In the genomic region with DNA sequence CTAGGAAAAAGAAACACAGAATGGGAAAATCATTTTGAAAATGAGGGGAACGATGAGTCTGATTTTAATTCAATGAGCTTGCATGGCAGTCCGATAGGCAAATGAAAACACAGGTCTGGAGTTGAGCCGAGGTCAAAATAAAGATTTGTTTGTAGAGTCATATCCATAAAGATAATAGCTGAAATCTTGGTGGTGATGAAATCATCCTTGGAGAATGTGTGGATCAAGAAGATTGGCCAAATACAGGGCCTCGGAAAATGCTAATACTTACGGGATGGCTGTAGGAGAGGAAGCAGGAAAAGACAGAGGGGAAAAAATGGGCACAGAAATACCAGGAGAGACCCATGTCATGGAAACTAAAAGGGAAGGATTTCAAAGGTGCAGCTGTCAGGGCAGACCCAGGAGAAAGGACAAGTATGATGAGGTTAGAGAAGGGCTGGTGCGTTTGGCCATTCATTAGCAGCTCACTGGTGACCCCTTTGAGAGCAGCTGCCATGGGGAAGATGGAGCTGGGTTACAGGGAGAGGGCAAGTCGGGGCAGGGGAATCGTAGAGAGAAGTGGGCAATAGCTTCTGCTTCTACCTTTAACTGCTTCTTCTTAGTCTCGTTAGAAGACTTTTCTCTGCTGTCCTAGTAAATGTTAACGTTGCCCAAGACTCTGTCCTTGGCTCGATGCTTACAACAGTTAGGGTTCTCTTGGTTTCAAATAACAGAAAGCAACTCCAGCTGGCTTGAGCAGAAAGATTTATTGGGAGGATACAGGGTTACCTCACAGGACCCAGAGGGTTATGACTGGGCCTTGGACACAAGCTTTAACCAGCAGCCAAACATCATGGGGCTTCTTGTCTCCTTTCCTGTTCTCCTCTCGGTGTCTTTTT, we compare ENCODE assay signal across 20 cellular contexts.
DNase-seq lines count a peak whose midpoint lies in the region; ATAC-seq and TF ChIP-seq lines count a peak whose summit lies in the region.
"Had no signal": no experiment of that assay in that cellular context is flagged by ENCODE, and none has a peak within 500 bp of the region (broad histone marks: within the 10 kb centered on the region; RNA-seq: fewer than 3 reads in every experiment).

No MANE protein-coding gene starts in this region.

- H3K27ac ChIP-seq in Peyer's patch (peak overlapping the region in 3 of 4 donors; percentile 27 to 57 (median 52)), fibroblast of lung (ENCODE audit: insufficient read depth, low read length) (peak overlapping the region; percentile 14), mesenchymal stem cell (ENCODE audit: low read length, poor library complexity, severe bottlenecking) (no peak overlapping the region), transverse colon (peak overlapping the region; percentile 37 to 67 (median 49))
- H3K27ac ChIP-seq: BLaER1 treated with 17β-estradiol and CSF1 and Interleukin-3, amounts not matched to agents 10 nM and 100 nM had no signal

- CTCF ChIA-PET in T-cell (lab: Charles Lee) = interaction anchor here in 1 of 2 donors (0.7 kb wide), 1 partner anchor 233 kb away, joined by 3 read pairs; no protein-coding TSS in a partner anchor

- H3K27ac Mint-ChIP-seq in T-cell = no peak overlapping the region
- H3K27ac Mint-ChIP-seq: activated naive CD4-positive, alpha-beta T cell treated with anti-CD3 and anti-CD28 coated beads, Interleukin-2, amount 50 U/mL, for 24 hours; HFFc6; memory B cell had no signal

- WGBS in mesenchymal stem cell = 87% methylated on average over 12 of the region's 12 CpGs
- 58 to 64% methylated on average over 8 to 12 of the region's 12 CpGs for WGBS in transverse colon (ENCODE audit: low coverage in 1 of 2), 2 donors

- POLR2A ChIA-PET in T-cell (lab: Charles Lee) = no interaction called here

- H3K18ac ChIP-seq in mesenchymal stem cell (ENCODE audit: low read depth in 1 of 2, low read length in 2 of 2) = no peak overlapping the region

- no peak overlapping the region for H4K91ac ChIP-seq in mesenchymal stem cell (ENCODE audit: low read length)

- H3K79me2 ChIP-seq in fibroblast of lung (ENCODE audit: control insufficient read depth, insufficient read depth, low read length) = no peaks in the 10 kb centered on the region

- H3K4me1 Mint-ChIP-seq in T-cell = no peaks in the 10 kb centered on the region
- H3K4me1 Mint-ChIP-seq: activated naive CD4-positive, alpha-beta T cell treated with anti-CD3 and anti-CD28 coated beads, Interleukin-2, amount 50 U/mL, for 24 hours had no signal

- no peak overlapping the region for H2BK12ac ChIP-seq in mesenchymal stem cell (ENCODE audit: low read length in 2 of 2)

- in situ Hi-C loops in transverse colon (cut with MboI; ENCODE audit: low pct_ligation_motif_present in 1 of 4, low pct_unique_long_range_greater_than_20kb in 1 of 4, low sequenced_read_pairs in 3 of 4) = no loop called here

- H3K27me3 ChIP-seq in Peyer's patch (no peaks in the 10 kb centered on the region), fibroblast of lung (ENCODE audit: control insufficient read depth, insufficient read depth, low read length) (no peaks in the 10 kb centered on the region), mesenchymal stem cell (ENCODE audit: control insufficient read depth in 1 of 2, insufficient read depth in 1 of 2, low read length in 2 of 2) (no peaks in the 10 kb centered on the region), transverse colon (no peaks in the 10 kb centered on the region)
- H3K27me3 ChIP-seq: BLaER1 treated with 17β-estradiol and CSF1 and Interleukin-3, amounts not matched to agents 10 nM and 100 nM had no signal

- H2BK15ac ChIP-seq in mesenchymal stem cell (ENCODE audit: low read depth, poor library complexity, severe bottlenecking) = no peak overlapping the region

- H3K4me2 ChIP-seq in fibroblast of lung (ENCODE audit: extremely low read depth, insufficient read depth, low read length) (peak overlapping the region; percentile 35), mesenchymal stem cell (ENCODE audit: low read length, poor library complexity, severe bottlenecking) (no peak overlapping the region)
- H3K4me2 ChIP-seq: BLaER1 treated with 17β-estradiol and CSF1 and Interleukin-3, amounts not matched to agents 10 nM and 100 nM had no signal

- H4K20me1 ChIP-seq in fibroblast of lung (ENCODE audit: control insufficient read depth, extremely low read depth, insufficient read depth, low read length) = no peaks in the 10 kb centered on the region
- H4K20me1 ChIP-seq: BLaER1 treated with 17β-estradiol and CSF1 and Interleukin-3, amounts not matched to agents 10 nM and 100 nM had no signal

- H3K14ac ChIP-seq in mesenchymal stem cell (ENCODE audit: low read length in 2 of 2) = no peak overlapping the region

- H3K36me3 Mint-ChIP-seq in T-cell = no peaks in the 10 kb centered on the region
- H3K36me3 Mint-ChIP-seq: activated naive CD4-positive, alpha-beta T cell treated with anti-CD3 and anti-CD28 coated beads, Interleukin-2, amount 50 U/mL, for 24 hours had no signal

- no peak overlapping the region for H2BK5ac ChIP-seq in mesenchymal stem cell (ENCODE audit: low read depth, low read length, poor library complexity, severe bottlenecking)

- H3K79me1 ChIP-seq in mesenchymal stem cell (replicated peaks; ENCODE audit: low read length, poor library complexity, severe bottlenecking) = no peaks in the 10 kb centered on the region

- H3K4ac ChIP-seq in mesenchymal stem cell (ENCODE audit: low read depth in 1 of 2, low read length in 2 of 2) = no peak overlapping the region

- no peak overlapping the region for H3K4me3 ChIP-seq in Peyer's patch
- no peak overlapping the region for H3K4me3 ChIP-seq in fibroblast of lung (replicated peaks in 1 of 4; ENCODE audit: control extremely low read depth in 1 of 4, insufficient read depth in 1 of 4, low read depth in 3 of 4, low read length in 4 of 4)
- H3K4me3 ChIP-seq in mesenchymal stem cell (ENCODE audit: insufficient read depth in 1 of 2, low read depth in 1 of 2, low read length in 2 of 2) = peak overlapping the region in 1 of 2 experiments; percentile 69
- H3K4me3 ChIP-seq in transverse colon = no peak overlapping the region
- H3K4me3 ChIP-seq: BLaER1 treated with 17β-estradiol and CSF1 and Interleukin-3, amounts not matched to agents 10 nM and 100 nM had no signal

- no peaks in the 10 kb centered on the region for H3K9me3 Mint-ChIP-seq in T-cell
- H3K9me3 Mint-ChIP-seq: activated naive CD4-positive, alpha-beta T cell treated with anti-CD3 and anti-CD28 coated beads, Interleukin-2, amount 50 U/mL, for 24 hours; HFFc6; memory B cell had no signal

- TF ChIP-seq POLR2A in Peyer's patch (IDR thresholded peaks at IDR 0.05) (no peak), transverse colon (IDR thresholded peaks at IDR 0.05) (no peak), GM18505 (IDR thresholded peaks at IDR 0.05; ENCODE audit: borderline replicate concordance, extremely low read depth, insufficient read depth, insufficient read length) (no peak)

- H3K23ac ChIP-seq in mesenchymal stem cell (ENCODE audit: low read length in 2 of 2) = no peak overlapping the region

- TF ChIP-seq EP300 in transverse colon (IDR thresholded peaks at IDR 0.05; ENCODE audit: low read depth) = no peak

- H3K4me1 ChIP-seq in Peyer's patch (no peaks in the 10 kb centered on the region), fibroblast of lung (ENCODE audit: control insufficient read depth, extremely low read depth, insufficient read depth, low read length) (no peaks in the 10 kb centered on the region), mesenchymal stem cell (ENCODE audit: control insufficient read depth, insufficient read depth, low read depth, low read length) (no peaks in the 10 kb centered on the region), transverse colon (no peaks in the 10 kb centered on the region)
- H3K4me1 ChIP-seq: BLaER1 treated with 17β-estradiol and CSF1 and Interleukin-3, amounts not matched to agents 10 nM and 100 nM had no signal

- H2AK5ac ChIP-seq in mesenchymal stem cell (ENCODE audit: low read length, severe bottlenecking) = no peak overlapping the region

- H3K27me3 Mint-ChIP-seq in T-cell = no peaks in the 10 kb centered on the region
- H3K27me3 Mint-ChIP-seq: activated naive CD4-positive, alpha-beta T cell treated with anti-CD3 and anti-CD28 coated beads, Interleukin-2, amount 50 U/mL, for 24 hours; memory B cell had no signal

- no peak overlapping the region for H4K8ac ChIP-seq in mesenchymal stem cell (ENCODE audit: low read length)

- H3K4me3 Mint-ChIP-seq in T-cell = no peak overlapping the region
- H3K4me3 Mint-ChIP-seq: activated naive CD4-positive, alpha-beta T cell treated with anti-CD3 and anti-CD28 coated beads, Interleukin-2, amount 50 U/mL, for 24 hours; HFFc6; memory B cell had no signal

- no peaks in the 10 kb centered on the region for H3K36me3 ChIP-seq in Peyer's patch
- H3K36me3 ChIP-seq in fibroblast of lung (ENCODE audit: control insufficient read depth, insufficient read depth, low read length) = no peaks in the 10 kb centered on the region
- H3K36me3 ChIP-seq in mesenchymal stem cell (ENCODE audit: control insufficient read depth in 1 of 2, insufficient read depth in 2 of 2, low read depth in 1 of 2, low read length in 2 of 2) = no peaks in the 10 kb centered on the region
- no peaks in the 10 kb centered on the region for H3K36me3 ChIP-seq in transverse colon
- H3K36me3 ChIP-seq: BLaER1 treated with 17β-estradiol and CSF1 and Interleukin-3, amounts not matched to agents 10 nM and 100 nM had no signal

- H2AFZ ChIP-seq in fibroblast of lung (ENCODE audit: low read length) (peak overlapping the region; percentile 26), mesenchymal stem cell (ENCODE audit: low read depth, low read length) (no peak overlapping the region)

- DNase-seq in Peyer's patch = no peak
- peak; percentile 82 to 83 for DNase-seq in fibroblast of lung (ENCODE audit: low read depth in 2 of 2)
- DNase-seq in mesenchymal stem cell = peak; percentile 24
- no peak for DNase-seq in transverse colon
- no peak for DNase-seq in occipital lobe (lab: John Stamatoyannopoulos, UW)
- DNase-seq in T-cell = no peak
- no peak for DNase-seq in COLO668 (lab: John Stamatoyannopoulos, UW; ENCODE audit: unreplicated experiment)
- DNase-seq: activated CD4-positive, CD25-positive, alpha-beta regulatory T cell; cerebellar nuclear complex; DMS79 treated with DMSO at 0.1 percent for 48 hours; HFFc6; MM.1S; NCI-H2081; NCI-H748 treated with DMSO at 0.1 percent for 48 hours; nucleus accumbens; T-helper 1 cell had no signal

- H3K9me3 ChIP-seq in Peyer's patch (no peaks in the 10 kb centered on the region), fibroblast of lung (ENCODE audit: control insufficient read depth, insufficient read depth, low read depth, low read length) (no peaks in the 10 kb centered on the region), mesenchymal stem cell (ENCODE audit: control insufficient read depth, low read length) (no peaks in the 10 kb centered on the region), transverse colon (no peaks in the 10 kb centered on the region)

- intact Hi-C loops in transverse colon (cut with DNase I; ENCODE audit: low total_unique reads) = no loop called here

- TF ChIP-seq CTCF in Peyer's patch (IDR thresholded peaks at IDR 0.05) = no peak
- no peak for TF ChIP-seq CTCF in fibroblast of lung (conservative IDR thresholded peaks at IDR 0.05 in 1 of 2, IDR thresholded peaks at IDR 0.05 in 1 of 2; ENCODE audit: low read depth in 1 of 2, low read length in 2 of 2)
- TF ChIP-seq CTCF in transverse colon (IDR thresholded peaks at IDR 0.05) = no peak

- H3K9ac ChIP-seq in fibroblast of lung (ENCODE audit: insufficient read depth, low read length) (no peak overlapping the region), mesenchymal stem cell (ENCODE audit: low read length) (peak overlapping the region; percentile 76)
- H3K9ac ChIP-seq: BLaER1 treated with 17β-estradiol and CSF1 and Interleukin-3, amounts not matched to agents 10 nM and 100 nM had no signal

- no peak for ATAC-seq in GM18505 (IDR thresholded peaks at IDR 0.05; ENCODE audit: unreplicated experiment)
- no peak for ATAC-seq in T-cell (replicated peaks in 1 of 4)

- H2BK120ac ChIP-seq in mesenchymal stem cell (ENCODE audit: low read depth, low read length) = no peak overlapping the region

Comparison
In these comparisons a context has a peak if more than half of its experiments do, and no peak if none do; other contexts are left out.
1. DNase-seq: peak in fibroblast of lung (2 of 2) and mesenchymal stem cell (single experiment); none in Peyer's patch (0 of 3), transverse colon (single experiment), occipital lobe (single experiment), T-cell (0 of 34) and COLO668 (single experiment).